8 cellular contexts compared by ENCODE assay signal in the genomic region with DNA sequence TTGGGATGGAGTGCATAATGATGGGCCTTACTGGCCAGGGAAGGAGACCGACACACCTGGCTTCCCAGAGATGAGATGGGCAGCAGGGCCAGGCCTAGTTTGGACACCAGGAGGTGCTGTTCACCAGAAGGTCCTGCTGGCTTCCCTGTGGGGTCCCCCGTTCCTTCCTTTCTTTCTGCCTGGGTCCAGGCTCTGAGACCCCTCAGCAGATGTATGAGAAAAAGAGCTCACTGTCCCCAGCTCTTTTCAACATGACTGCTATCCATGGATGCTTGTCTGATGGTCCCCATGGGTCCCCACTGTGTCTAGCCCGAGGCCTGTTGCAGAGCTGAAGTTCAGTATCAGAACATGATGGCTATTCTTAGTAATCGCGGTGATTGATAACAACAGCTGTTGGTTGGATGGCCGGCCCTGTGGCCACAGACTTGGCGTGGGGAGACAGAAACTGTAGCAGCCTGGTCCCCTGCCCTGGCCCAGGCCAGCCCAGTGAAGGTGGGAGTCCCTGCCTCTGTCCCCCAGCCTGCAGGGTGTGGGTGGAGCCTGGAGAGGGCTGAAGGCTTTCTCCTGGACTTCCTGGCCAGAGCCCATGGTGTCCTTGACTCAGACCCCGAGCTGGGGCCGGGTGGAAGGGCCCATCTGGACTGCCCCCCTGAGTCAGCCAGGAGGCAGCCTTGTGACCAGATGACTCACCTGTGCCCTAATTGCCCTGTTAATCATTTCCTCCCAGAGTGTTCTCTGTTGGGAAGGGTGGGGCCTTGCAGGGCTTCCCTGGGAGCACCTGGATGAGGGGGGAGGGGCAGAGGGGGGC. TPM values are rescaled to one million over a fixed set of nuclear protein-coding genes. Genes with fewer than 3 reads are reported as not detected.
DNase-seq lines count a peak whose midpoint lies in the region; ATAC-seq, FAIRE-seq and TF ChIP-seq lines count a peak whose summit lies in the region.

No MANE protein-coding gene starts in this region.

- no peaks in the 10 kb centered on the region for H3K9me3 ChIP-seq in ovary

- 19 to 23% (median 20%) methylated on average over 7 to 9 of the region's 9 CpGs for WGBS in ovary, 3 donors

- H3K4me1 Mint-ChIP-seq in activated T-cell treated with anti-CD3 and anti-CD28 coated beads, Interleukin-2, amount 50 U/mL, for 24 hours (ENCODE audit: low read depth) = peaks cover 44% of the 10 kb centered on the region

- H3K4me3 ChIP-seq in AG10803 (ENCODE audit: low read length) (no peak overlapping the region), ovary (no peak overlapping the region)

- peak; percentile 80 for DNase-seq in AG10803 (ENCODE audit: low read depth)
- peak; percentile 31 for DNase-seq in NCI-H1694 (lab: John Stamatoyannopoulos, UW)
- peak; percentile 64 for DNase-seq in activated T-cell treated with anti-CD3 and anti-CD28 coated beads, Interleukin-2, amount 50 U/mL, for 24 hours
- peak; percentile 63 to 66 for DNase-seq in frontal cortex (ENCODE audit: low spot score in 2 of 2)
- peak; percentile 74 to 90 (median 86) for DNase-seq in ovary
- no peak for DNase-seq in NCI-H1048 (lab: John Stamatoyannopoulos, UW)

- no peak overlapping the region for H3K27ac Mint-ChIP-seq in activated T-cell treated with anti-CD3 and anti-CD28 coated beads, Interleukin-2, amount 50 U/mL, for 24 hours

- H3K36me3 Mint-ChIP-seq in activated T-cell treated with anti-CD3 and anti-CD28 coated beads, Interleukin-2, amount 50 U/mL, for 24 hours (ENCODE audit: low read depth) = no peaks in the 10 kb centered on the region

- TF ChIP-seq CTCF in AG10803 (conservative IDR thresholded peaks at IDR 0.05; ENCODE audit: low read length) (peak; percentile 95), GM12874 (IDR thresholded peaks at IDR 0.05; ENCODE audit: insufficient read depth, low read depth, low read length) (peak; percentile 90), ovary (IDR thresholded peaks at IDR 0.05) (peak in 2 of 3 donors; percentile 59 to 73)

- no peak overlapping the region for H3K4me3 Mint-ChIP-seq in activated T-cell treated with anti-CD3 and anti-CD28 coated beads, Interleukin-2, amount 50 U/mL, for 24 hours

- no peak for TF ChIP-seq EP300 in ovary (IDR thresholded peaks at IDR 0.05)

- no peaks in the 10 kb centered on the region for H3K36me3 ChIP-seq in ovary

- no peaks in the 10 kb centered on the region for H3K27me3 ChIP-seq in ovary

- FAIRE-seq in frontal cortex (lab: Jason Lieb, UNC) = no peak

- peaks cover 23% of the 10 kb centered on the region for H3K4me1 ChIP-seq in ovary (ENCODE audit: insufficient read depth)

- no peaks in the 10 kb centered on the region for H3K27me3 Mint-ChIP-seq in activated T-cell treated with anti-CD3 and anti-CD28 coated beads, Interleukin-2, amount 50 U/mL, for 24 hours

- intact Hi-C loops in ovary (cut with DNase I) = loop anchor here (5.0 to 10.0 kb wide), 8 partner anchors 32 to 567 kb away; a partner anchor contains a TSS

- H3K9me3 Mint-ChIP-seq in activated T-cell treated with anti-CD3 and anti-CD28 coated beads, Interleukin-2, amount 50 U/mL, for 24 hours = no peaks in the 10 kb centered on the region

- TF ChIP-seq POLR2A in ovary (IDR thresholded peaks at IDR 0.05) = no peak

- ATAC-seq in HG02678 (IDR thresholded peaks at IDR 0.05; ENCODE audit: unreplicated experiment) = no peak

- H3K27ac ChIP-seq in ovary = peak overlapping the region; percentile 31 to 73

RNA-seq across cellular contexts. Expression of a gene that starts 9.9 kb away (rescaled TPM):
- total RNA-seq in frontal cortex = 2.9 TPM
- total RNA-seq in ovary = 10 to 100 TPM in 4 of 7 donors, 1 to 10 TPM in 3; 3.9 to 16.9 (median 10.4) TPM
- polyA plus RNA-seq in ovary = 10 to 100 TPM in 1 of 2 donors, 1 to 10 TPM in 1; 9.8 to 12.2 TPM

RNA-seq across cellular contexts. Expression of a gene that starts 31.2 kb away (rescaled TPM):
- total RNA-seq in frontal cortex = 1.2 TPM
- 10 to 100 TPM in 6 of 7 donors, 1 to 10 TPM in 1; 3.7 to 31.1 (median 20.1) TPM for total RNA-seq in ovary
- polyA plus RNA-seq in ovary = 1 to 10 TPM; 3.6 to 6.9 TPM
